Comparison of ENCODE assay signal across 9 cellular contexts in genomic region chr1:26862781-26863676, GRCh38. TPM values are rescaled to one million over a fixed set of nuclear protein-coding genes. Genes with fewer than 3 reads are reported as not detected.
DNase-seq lines count a peak whose midpoint lies in the region; ATAC-seq and TF ChIP-seq lines count a peak whose summit lies in the region.
"Had no signal": no experiment of that assay in that cellular context is flagged by ENCODE, and none has a peak within 500 bp of the region (broad histone marks: within the 10 kb centered on the region; RNA-seq: fewer than 3 reads in every experiment).

Gene SFN (plus strand): TSS chr1:26863149. CDS start chr1:26863213, 64 bp downstream.

- no peak for DNase-seq in BJ (ENCODE audit: low read depth)
- DNase-seq in HPDE6-E6E7 (ENCODE audit: extremely low spot score) = peak; percentile 71
- DNase-seq in RKO (ENCODE audit: low spot score) = peak; percentile 92
- no peak for DNase-seq in adipocyte (ENCODE audit: low read depth)
- peak; percentile 88 to 92 for DNase-seq in left colon
- DNase-seq in stimulated activated CD8-positive, alpha-beta memory T cell treated with anti-CD3 and anti-CD28 coated beads, Interleukin-7, amount 100 ng/mL, for 48 hours (ENCODE audit: extremely low read depth in 1 of 2, low read depth in 1 of 2) = peak; percentile 31 to 53
- no peak for DNase-seq in adrenal gland

- CTCF ChIA-PET in BJ (lab: Yijun Ruan, JAX) = interaction anchor here (1.4 to 1.9 kb wide), 2 partner anchors 17 to 261 kb away, joined by 3 to 7 read pairs; no protein-coding TSS in a partner anchor

- H3K27me3 ChIP-seq in BJ (ENCODE audit: control insufficient read depth, insufficient read depth, low read length) = no peaks in the 10 kb centered on the region
- H3K27me3 ChIP-seq in adipocyte (replicated peaks; ENCODE audit: control insufficient read depth, insufficient read depth, low read length) = no peaks in the 10 kb centered on the region
- no peaks in the 10 kb centered on the region for H3K27me3 ChIP-seq in adrenal gland
- H3K27me3 ChIP-seq: right lobe of liver had no signal

- no peaks in the 10 kb centered on the region for H3K9me3 ChIP-seq in adipocyte (ENCODE audit: control insufficient read depth, low read length)
- H3K9me3 ChIP-seq in adrenal gland (replicated peaks in 1 of 3) = no peaks in the 10 kb centered on the region
- H3K9me3 ChIP-seq: right lobe of liver had no signal

- H3K4me1 ChIP-seq in adipocyte (ENCODE audit: control insufficient read depth, insufficient read depth, low read length) (peaks cover 10% of the 10 kb centered on the region), adrenal gland (replicated peaks in 1 of 2) (peaks cover 4 to 5% of the 10 kb centered on the region in 2 donors)

- peak within 1 kb of the TSS; percentile 85 for H3K9ac ChIP-seq in adipocyte (ENCODE audit: low read length)

- 83 to 88% (median 86%) methylated on average over 29 to 37 of the region's 37 CpGs for WGBS in adrenal gland, 4 donors

- TF ChIP-seq CTCF in BJ (IDR thresholded peaks at IDR 0.05; ENCODE audit: insufficient read depth, low read depth, low read length) (0 out of 2 replicates have a peak, but pooled peaks have one; percentile 28), adrenal gland (IDR thresholded peaks at IDR 0.05) (no peak)

- ATAC-seq in left colon (peak; percentile 73), GM19463 (IDR thresholded peaks at IDR 0.05; ENCODE audit: unreplicated experiment) (no peak)

- TF ChIP-seq POLR2A in adrenal gland (IDR thresholded peaks at IDR 0.05) = no peak

- H3K36me3 ChIP-seq in BJ (ENCODE audit: control insufficient read depth, insufficient read depth, low read length) (no peaks in the 10 kb centered on the region), adipocyte (ENCODE audit: control insufficient read depth, insufficient read depth, low read length, severe bottlenecking) (no peaks in the 10 kb centered on the region), adrenal gland (replicated peaks in 1 of 2) (no peaks in the 10 kb centered on the region)
- H3K36me3 ChIP-seq: right lobe of liver had no signal

- H3K4me3 ChIP-seq in BJ (ENCODE audit: low read depth, low read length) (peak within 1 kb of the TSS; percentile 47), adipocyte (ENCODE audit: low read length) (peak within 1 kb of the TSS; percentile 87), adrenal gland (no peak within 1 kb of the TSS)

- POLR2A ChIA-PET in BJ (lab: Charles Lee) = no interaction called here

- peak within 1 kb of the TSS in 1 of 5 donors; percentile 97 for H3K27ac ChIP-seq in adrenal gland

- intact Hi-C loops in left colon (cut with DNase I, micrococcal nuclease) (no loop called here), adrenal gland (cut with DNase I) (no loop called here)

RNA-seq across cellular contexts. Expression of gene SFN, which starts in this region (rescaled TPM):
- polyA plus RNA-seq in BJ (2011; rRNA removed) (0.20 TPM in 1 of 2 replicates, not detected in the other), adrenal gland (1 to 10 TPM in 1 of 3 donors, under 1 TPM in 2; 0.33 to 1.1 (median 0.56) TPM)
- not detected in 2 replicates for polyA minus RNA-seq in BJ (2011; rRNA and poly(A)+ RNA removed)
- total RNA-seq in left colon (100 to 1,000 TPM; 202 to 348 TPM), adrenal gland (under 1 TPM in 4 of 8 donors, not detected in 4; 0.23 to 0.43 (median 0.40) TPM)

Comparison
In these comparisons a context has a peak if more than half of its experiments do, and no peak if none do; other contexts are left out.
1. RNA of gene SFN (total RNA-seq): 202 to 348 TPM in left colon; 0.23 to 0.43 TPM in adrenal gland; every median in the first group is over 100 times any median in the second.
2. DNase-seq: peak in HPDE6-E6E7 (single experiment), RKO (single experiment), left colon (2 of 2) and stimulated activated CD8-positive, alpha-beta memory T cell treated with anti-CD3 and anti-CD28 coated beads, Interleukin-7, amount 100 ng/mL, for 48 hours (2 of 2); none in BJ (single experiment), adipocyte (single experiment) and adrenal gland (0 of 7).
3. H3K4me3 ChIP-seq: peak in BJ (single experiment) and adipocyte (single experiment); none in adrenal gland (0 of 4).